ENCODE assay signal across 32 cellular contexts in the genomic region with DNA sequence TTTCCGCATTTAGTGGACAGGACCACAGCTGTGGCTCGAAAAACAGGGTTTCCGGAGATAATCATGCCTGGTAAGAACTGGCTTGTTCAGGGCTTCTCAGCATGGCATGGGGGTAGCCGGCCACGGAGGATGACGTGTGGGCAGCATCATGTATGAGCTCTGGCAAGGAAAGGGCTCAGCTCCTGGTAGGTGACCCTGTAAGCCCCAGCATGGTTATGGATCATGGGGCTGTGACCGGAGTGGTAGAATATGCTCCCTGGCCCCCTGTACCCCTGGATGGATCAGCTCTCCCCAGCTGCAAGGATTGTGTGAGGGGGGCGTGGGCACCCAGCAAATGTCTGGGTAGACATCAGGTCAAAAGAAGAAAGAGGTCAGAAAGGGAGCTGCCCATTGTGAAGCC.
"Had no signal": no experiment of that assay in that cellular context is flagged by ENCODE, and none has a peak within 500 bp of the region (broad histone marks: within the 10 kb centered on the region; RNA-seq: fewer than 3 reads in every experiment).

No MANE protein-coding gene starts in this region.

- H3K36me3 ChIP-seq: adrenal gland, breast epithelium had no signal

- H3K27me3 ChIP-seq: adrenal gland, body of pancreas, brain microvascular endothelial cell, breast epithelium had no signal

- ATAC-seq: activated CD8-positive, alpha-beta T cell treated with anti-CD3 and anti-CD28 coated beads for 36 hours; activated naive CD4-positive, alpha-beta T cell treated with anti-CD3 and anti-CD28 coated beads, Interleukin-2, amount 50 U/mL, for 72 hours; activated T-cell treated with anti-CD3 and anti-CD28 coated beads, Interleukin-2, amount 50 U/mL, for 4 hours; activated T-cell treated with anti-CD3 and anti-CD28 coated beads, Interleukin-2, amount 50 U/mL, for 72 hours; activated T-helper 17 cell treated with anti-CD3 and anti-CD28 coated beads, Interleukin-2, amount 50 U/mL, for 72 hours; body of pancreas had no signal

- H3K9me3 ChIP-seq: adrenal gland, body of pancreas, breast epithelium had no signal

- H3K4me1 ChIP-seq: adrenal gland, breast epithelium had no signal

- DNase-seq: activated B cell treated with CpG ODN at 0.5 μM for 24 hours; activated CD4-positive, alpha-beta memory T cell treated with anti-CD3 and anti-CD28 coated beads for 36 hours; activated CD4-positive, alpha-beta T cell treated with anti-CD3 and anti-CD28 coated beads for 4 hours; activated CD4-positive, alpha-beta T cell treated with anti-CD3 and anti-CD28 coated beads, Interleukin-2, amount 10 ng/mL, durations not matched to agents 24 days and 14 days; activated CD4-positive, alpha-beta T cell treated with anti-CD3 and anti-CD28 coated beads, Interleukin-2, amount 50 U/mL, for 1 hour; activated CD4-positive, alpha-beta T cell treated with anti-CD3 and anti-CD28 coated beads, Interleukin-2, amount 50 U/mL, for 4 hours; activated CD4-positive, CD25-positive, alpha-beta regulatory T cell treated with anti-CD3 and anti-CD28 coated beads, Interleukin-2, amount 50 U/mL, for 72 hours; activated CD8-positive, alpha-beta memory T cell treated with anti-CD3 and anti-CD28 coated beads, Interleukin-2, amount 50 U/mL, for 4 hours; activated CD8-positive, alpha-beta T cell treated with anti-CD3 and anti-CD28 coated beads for 36 hours; activated effector memory CD4-positive, alpha-beta T cell treated with anti-CD3 and anti-CD28 coated beads, Interleukin-2, amount 50 U/mL, for 16 hours; activated gamma-delta T cell treated with Interleukin-2 at 50 U/mL for 16 hours; activated naive CD4-positive, alpha-beta T cell; activated naive CD4-positive, alpha-beta T cell treated with anti-CD3 and anti-CD28 coated beads for 36 hours; activated naive CD4-positive, alpha-beta T cell treated with anti-CD3 and anti-CD28 coated beads, Interleukin-2, amount 50 U/mL, for 16 hours; activated naive CD8-positive, alpha-beta T cell treated with anti-CD3 and anti-CD28 coated beads for 36 hours; activated T-cell treated with anti-CD3 and anti-CD28 coated beads for 4 hours; activated T-cell treated with anti-CD3 and anti-CD28 coated beads, Interleukin-2, amount 50 U/mL, for 1 hour; activated T-cell treated with anti-CD3 and anti-CD28 coated beads, Interleukin-2, amount 50 U/mL, for 4 hours; activated T-cell treated with anti-CD3 and anti-CD28 coated beads, Interleukin-2, amount 50 U/mL, for 72 hours; adrenal gland; amniotic stem cell; aorta; body of pancreas; brain microvascular endothelial cell; central memory CD4-positive, alpha-beta T cell; T-helper 1 cell; T-helper 2 cell; T-helper 9 cell had no signal

- H3K4me3 ChIP-seq: adrenal gland, body of pancreas, breast epithelium had no signal

- H3K27ac ChIP-seq: adrenal gland, body of pancreas, brain microvascular endothelial cell, breast epithelium, VCaP had no signal
